Comparison of ENCODE assay signal across 8 cellular contexts in genomic region chr7:34174688-34175616, GRCh38.
A peak's percentile ranks its signal among the peaks of the same experiment; 100 is the strongest.
DNase-seq lines count a peak whose midpoint lies in the region; ATAC-seq, FAIRE-seq and TF ChIP-seq lines count a peak whose summit lies in the region.
"Not testable (repeated sequence)": the region's sequence is repeated elsewhere in the genome, so short reads cannot be mapped to it uniquely, and the experiment has no call there.

No MANE protein-coding gene starts in this region.

- H2BK120ac ChIP-seq in trophoblast cell (ENCODE audit: insufficient read depth, low read length, poor library complexity), result peak overlapping the region; percentile 24

- not testable (repeated sequence) for H3K23ac ChIP-seq in trophoblast cell (ENCODE audit: low read length)

- not testable (repeated sequence) for H3K79me1 ChIP-seq in trophoblast cell (ENCODE audit: low read length)

- H3K9me3 Mint-ChIP-seq in Caco-2 (ENCODE audit: unreplicated experiment), result not testable (repeated sequence)

- POLR2A ChIA-PET in Caco-2 (lab: Charles Lee); HCT116 (lab: Charles Lee); HepG2 (lab: Yijun Ruan, JAX): not testable (repeated sequence)

- H3K4me3 ChIP-seq in Caco-2 (ENCODE audit: low read depth, low read length), result peak overlapping the region; percentile 51
- peak overlapping the region; percentile 45 to 46 for H3K4me3 ChIP-seq in HCT116 (replicated peaks in 1 of 2; ENCODE audit: low read depth in 1 of 2, low read length in 2 of 2)
- peak overlapping the region; percentile 12 for H3K4me3 ChIP-seq in RWPE2 (ENCODE audit: severe bottlenecking)
- peak overlapping the region; percentile 55 for H3K4me3 ChIP-seq in fibroblast of villous mesenchyme (ENCODE audit: low read depth, low read length)
- not testable (repeated sequence) for H3K4me3 ChIP-seq in HepG2 (replicated peaks in 1 of 3; ENCODE audit: insufficient read depth in 1 of 3, low read depth in 2 of 3, low read length in 3 of 3); trophoblast cell (ENCODE audit: low read depth, low read length)

- H4K91ac ChIP-seq in trophoblast cell (ENCODE audit: low read depth, low read length), result peak overlapping the region; percentile 71

- BruUV-seq in Caco-2 (replicated peaks; lab: Mats Ljungman, UMichigan); HCT116 (replicated peaks; lab: Mats Ljungman, UMichigan); HepG2 (replicated peaks; lab: Mats Ljungman, UMichigan): not testable (repeated sequence)

- H3K27me3 Mint-ChIP-seq in Caco-2 (ENCODE audit: insufficient read depth, unreplicated experiment), result not testable (repeated sequence)

- peak overlapping the region; percentile 97 for H3K4me3 Mint-ChIP-seq in Caco-2 (ENCODE audit: unreplicated experiment)

- not testable (repeated sequence) for H3K4me1 Mint-ChIP-seq in Caco-2 (ENCODE audit: low read depth, unreplicated experiment)

- not testable (repeated sequence) for H3K4ac ChIP-seq in trophoblast cell (ENCODE audit: low read depth, low read length)

- in situ Hi-C loops in HepG2 (cut with HindIII; ENCODE audit: extremely low pct_ligation_motif_present, low pct_unique_long_range_greater_than_20kb), result not testable (repeated sequence)

- RAD21 ChIA-PET in HCT116 (lab: Charles Lee; ENCODE audit: low non-redundant PET in 1 of 2, low total read pairs in 2 of 2, uncharacterized antibody in 2 of 2, unreplicated experiment in 2 of 2), result not testable (repeated sequence)

- not testable (repeated sequence) for TF ChIP-seq EP300 in HepG2 (IDR thresholded peaks at IDR 0.05; ENCODE audit: low read depth in 2 of 2, low read length in 2 of 2); HepG2 (CRISPR knock-in tag; IDR thresholded peaks at IDR 0.05; ENCODE audit: borderline replicate concordance)

- H3K27me3 ChIP-seq in Caco-2 (replicated peaks; ENCODE audit: control insufficient read depth, insufficient read depth, low read length); HCT116 (ENCODE audit: insufficient read depth, low read length); RWPE2 (ENCODE audit: insufficient read depth, poor library complexity, severe bottlenecking); HepG2 (ENCODE audit: control insufficient read depth in 1 of 2, insufficient read depth in 2 of 2, low read length in 2 of 2); trophoblast cell (ENCODE audit: insufficient read depth, low read length): not testable (repeated sequence)

- H4K12ac ChIP-seq in trophoblast cell (ENCODE audit: low read depth, low read length), result not testable (repeated sequence)

- H3K9me2 ChIP-seq in HCT116 (ENCODE audit: insufficient read depth), result not testable (repeated sequence)

- WGBS in HepG2 (ENCODE audit: low lambda C conversion rate), result 78% methylated on average over 18 of the region's 32 CpGs
- no CpG with 5 or more reads among the region's 32 CpGs for WGBS in trophoblast cell (ENCODE audit: extremely low coverage, insufficient coverage, insufficient read length)

- DNase-seq in Caco-2 (peak; percentile 62 to 69), NCI-H1417 (lab: John Stamatoyannopoulos, UW) (peak in 2 of 3 experiments; percentile 56 to 71), NCI-H526 (lab: John Stamatoyannopoulos, UW) (peak; percentile 58 to 70), fibroblast of villous mesenchyme (ENCODE audit: low read depth) (peak; percentile 9), trophoblast cell (peak in 1 of 2 donors; percentile 37)
- DNase-seq in HCT116 (ENCODE audit: low read depth, low spot score); RWPE2 (ENCODE audit: low spot score); HepG2 (ENCODE audit: low spot score): not testable (repeated sequence)

- H3K18ac ChIP-seq in trophoblast cell (ENCODE audit: low read length), result not testable (repeated sequence)

- not testable (repeated sequence) for H3K36me3 ChIP-seq in Caco-2 (ENCODE audit: control insufficient read depth, insufficient read depth, low read length); HCT116 (ENCODE audit: control insufficient read depth in 1 of 2, insufficient read depth in 2 of 2, low read length in 2 of 2); RWPE2 (ENCODE audit: low read depth); HepG2 (replicated peaks in 1 of 2; ENCODE audit: control insufficient read depth in 1 of 2, insufficient read depth in 2 of 2, low read length in 2 of 2); trophoblast cell (ENCODE audit: control insufficient read depth in 1 of 2, insufficient read depth in 2 of 2, low read length in 2 of 2)

- CTCF ChIA-PET in Caco-2 (lab: Charles Lee); HepG2 (lab: Yijun Ruan, JAX; ENCODE audit: low intra/inter-chr PET ratio, low total read pairs): not testable (repeated sequence)
- CTCF ChIA-PET in HCT116 (lab: Charles Lee), result interaction anchor here (1.2 kb wide), 1 partner anchor 40 kb away, joined by 3 read pairs; no protein-coding TSS in a partner anchor

- H3K9ac ChIP-seq in HCT116 (ENCODE audit: low read length), result peak overlapping the region; percentile 44
- not testable (repeated sequence) for H3K9ac ChIP-seq in HepG2 (ENCODE audit: insufficient read depth, low read depth, low read length); trophoblast cell (ENCODE audit: low read length)

- H3K27ac Mint-ChIP-seq in Caco-2 (ENCODE audit: unreplicated experiment), result peak overlapping the region; percentile 99

- not testable (repeated sequence) for H2BK5ac ChIP-seq in trophoblast cell (ENCODE audit: low read depth, low read length, poor library complexity)

- H2BK12ac ChIP-seq in trophoblast cell (ENCODE audit: low read length), result not testable (repeated sequence)

- not testable (repeated sequence) for TF ChIP-seq CTCF in Caco-2 (IDR thresholded peaks at IDR 0.05; ENCODE audit: insufficient read depth in 1 of 2, low read depth in 1 of 2, low read length in 1 of 2, severe bottlenecking in 1 of 2, unreplicated experiment in 1 of 2); HCT116 (IDR thresholded peaks at IDR 0.05 in 2 of 3, conservative IDR thresholded peaks at IDR 0.05 in 1 of 3; ENCODE audit: borderline replicate concordance in 1 of 3, insufficient read depth in 1 of 3, low read depth in 2 of 3, low read length in 2 of 3); RWPE2 (IDR thresholded peaks at IDR 0.05; ENCODE audit: poor library complexity, severe bottlenecking); fibroblast of villous mesenchyme (IDR thresholded peaks at IDR 0.05; ENCODE audit: insufficient read depth, low read depth, low read length); HepG2 (CRISPR knock-in tag; IDR thresholded peaks at IDR 0.05)

- peak overlapping the region; percentile 70 for H4K8ac ChIP-seq in trophoblast cell (ENCODE audit: low read depth, low read length)

- not testable (repeated sequence) for ATAC-seq in HCT116; RWPE2 (ENCODE audit: low read depth); HepG2

- H3K79me2 ChIP-seq in HCT116 (ENCODE audit: insufficient read depth, low read length); HepG2 (ENCODE audit: insufficient read depth, low read length); trophoblast cell (ENCODE audit: control insufficient read depth, insufficient read depth, low read length, poor library complexity): not testable (repeated sequence)

- not testable (repeated sequence) for H3K36me3 Mint-ChIP-seq in Caco-2 (ENCODE audit: insufficient read depth, unreplicated experiment)

- H3K27ac ChIP-seq in HCT116 (ENCODE audit: low read depth, low read length), result peak overlapping the region; percentile 2
- H3K27ac ChIP-seq in RWPE2 (ENCODE audit: poor library complexity, severe bottlenecking); HepG2 (ENCODE audit: extremely low read length, insufficient read depth, low read length); trophoblast cell (ENCODE audit: low read depth, low read length): not testable (repeated sequence)

- FAIRE-seq in HepG2 (lab: Jason Lieb, UNC), result not testable (repeated sequence)

- intact Hi-C loops in Caco-2 (cut with micrococcal nuclease; ENCODE audit: unreplicated experiment); HCT116 (cut with micrococcal nuclease); HepG2 (cut with micrococcal nuclease; ENCODE audit: unreplicated experiment): not testable (repeated sequence)

- H2AK5ac ChIP-seq in trophoblast cell (ENCODE audit: low read length), result not testable (repeated sequence)

- peak overlapping the region; percentile 73 for H3K14ac ChIP-seq in trophoblast cell (ENCODE audit: low read length)

- H3K4me2 ChIP-seq in HCT116 (ENCODE audit: low read length), result peak overlapping the region; percentile 53
- H3K4me2 ChIP-seq in HepG2 (ENCODE audit: low read depth, low read length), result not testable (repeated sequence)
- H3K4me2 ChIP-seq in trophoblast cell (ENCODE audit: low read length), result peak overlapping the region; percentile 41

- not testable (repeated sequence) for TF ChIP-seq RAD21 in HCT116 (IDR thresholded peaks at IDR 0.05; ENCODE audit: low read depth); HepG2 (CRISPR knock-in tag; IDR thresholded peaks at IDR 0.05)

- not testable (repeated sequence) for H3K4me1 ChIP-seq in Caco-2; HCT116 (ENCODE audit: control insufficient read depth in 1 of 2, insufficient read depth in 2 of 2, low read length in 2 of 2); RWPE2 (ENCODE audit: insufficient read depth, poor library complexity, severe bottlenecking); HepG2 (ENCODE audit: insufficient read depth, low read length); trophoblast cell (ENCODE audit: control insufficient read depth in 1 of 2, insufficient read depth in 2 of 2, low read length in 2 of 2)

- not testable (repeated sequence) for H3K9me3 ChIP-seq in Caco-2; HCT116 (ENCODE audit: control insufficient read depth in 1 of 2, insufficient read depth in 1 of 2, low read depth in 1 of 2, low read length in 2 of 2); RWPE2 (ENCODE audit: severe bottlenecking); HepG2 (ENCODE audit: low read length); trophoblast cell (ENCODE audit: insufficient read depth, low read depth, low read length)

- TF ChIP-seq POLR2A in HCT116 (IDR thresholded peaks at IDR 0.05; ENCODE audit: borderline replicate concordance, extremely low read depth, insufficient read depth, insufficient read length); HepG2 (IDR thresholded peaks at IDR 0.05; ENCODE audit: insufficient read depth in 1 of 2, low read depth in 2 of 2, low read length in 2 of 2): not testable (repeated sequence)

- not testable (repeated sequence) for H4K20me1 ChIP-seq in HCT116 (ENCODE audit: insufficient read depth); HepG2 (ENCODE audit: insufficient read depth, low read length)

- H2AFZ ChIP-seq in HCT116 (ENCODE audit: low read depth, low read length, poor library complexity, severe bottlenecking); HepG2 (ENCODE audit: low read length): not testable (repeated sequence)
- H2AFZ ChIP-seq in trophoblast cell (ENCODE audit: insufficient read depth, low read length, poor library complexity), result peak overlapping the region; percentile 23
